Comparison of ENCODE assay signal across 31 cellular contexts in the genomic region with DNA sequence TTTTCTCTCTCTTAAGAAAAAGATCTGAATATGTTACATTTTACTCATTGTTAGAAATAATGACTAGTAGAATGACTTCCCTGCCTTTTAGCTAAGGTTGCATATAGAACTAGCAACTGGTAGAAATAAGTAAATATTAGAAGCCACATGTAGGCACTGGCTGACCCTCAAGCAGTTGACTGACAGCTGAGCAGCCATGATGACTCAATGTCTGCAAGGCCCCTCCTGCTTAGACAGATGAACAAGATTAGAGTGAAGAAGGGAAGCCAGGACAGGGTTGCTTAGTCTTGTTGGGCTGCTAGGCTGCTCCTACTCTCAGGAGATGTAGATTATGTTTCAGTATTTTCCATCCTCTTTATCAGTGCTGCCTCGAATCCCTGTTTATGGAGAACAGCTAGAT. TPM values are rescaled to one million over a fixed set of nuclear protein-coding genes. Genes with fewer than 3 reads are reported as not detected.
"Had no signal": no experiment of that assay in that cellular context is flagged by ENCODE, and none has a peak within 500 bp of the region (broad histone marks: within the 10 kb centered on the region; RNA-seq: fewer than 3 reads in every experiment).

No MANE protein-coding gene starts in this region.

- H3K9me3 ChIP-seq: adrenal gland, lower lobe of right lung, testis, uterus had no signal

- ATAC-seq: activated T-cell treated with anti-CD3 and anti-CD28 coated beads, Interleukin-2, amount 50 U/mL, for 4 hours; lower lobe of right lung; naive thymus-derived CD8-positive, alpha-beta T cell; sciatic nerve had no signal

- H3K27me3 ChIP-seq: adrenal gland, cardiac muscle cell, neural progenitor cell, testis, uterus had no signal

- H3K36me3 ChIP-seq: adrenal gland, cardiac muscle cell, lower lobe of right lung, neural progenitor cell, uterus had no signal

- H3K4me1 ChIP-seq: adrenal gland, lower lobe of right lung, neural progenitor cell, testis, uterus had no signal

- H3K4me3 ChIP-seq: adrenal gland, cardiac muscle cell, lower lobe of right lung, neural progenitor cell, smooth muscle cell, testis, uterus had no signal

- H3K27ac ChIP-seq: adrenal gland, cardiac muscle cell, lower lobe of right lung, neural progenitor cell, testis, uterus had no signal

- DNase-seq: activated CD4-positive, alpha-beta T cell treated with anti-CD3 and anti-CD28 coated beads for 4 hours; activated CD4-positive, alpha-beta T cell treated with anti-CD3 and anti-CD28 coated beads, Interleukin-2, amount 50 U/mL, for 48 hours; activated CD4-positive, CD25-positive, alpha-beta regulatory T cell; activated CD8-positive, alpha-beta memory T cell treated with anti-CD3 and anti-CD28 coated beads, Interleukin-2, amount 50 U/mL, for 48 hours; activated naive CD4-positive, alpha-beta T cell; activated T-cell treated with anti-CD3 and anti-CD28 coated beads, Interleukin-2, amount 50 U/mL, for 4 hours; adrenal gland; effector CD4-positive, alpha-beta T cell; head of caudate nucleus; hypothalamus; lower lobe of right lung; naive thymus-derived CD8-positive, alpha-beta T cell; posterior cingulate gyrus; stimulated activated CD4-positive, alpha-beta T cell treated with anti-CD3 and anti-CD28 coated beads, Interleukin-15, amount 100 ng/mL, for 24 hours; stimulated activated CD4-positive, alpha-beta T cell treated with anti-CD3 and anti-CD28 coated beads, Interleukin-2, amount 100 ng/mL, for 48 hours; stimulated activated CD8-positive, alpha-beta memory T cell treated with anti-CD3 and anti-CD28 coated beads, Interleukin-4, amount 100 ng/mL, for 48 hours; stimulated activated naive CD4-positive, alpha-beta T cell; T-helper 9 cell; testis; trophoblast cell; uterus had no signal

RNA-seq across cellular contexts. Expression of gene MEP1A, which starts 6.5 kb away (rescaled TPM):
- total RNA-seq: activated CD8-positive, alpha-beta memory T cell treated with anti-CD3 and anti-CD28 coated beads for 36 hours; activated T-cell treated with anti-CD3 and anti-CD28 coated beads, Interleukin-2, amount 50 U/mL, for 4 hours; activated T-helper 2 cell treated with anti-CD3 and anti-CD28 coated beads, Interferon-gamma antibody, Interleukin-2, Interleukin-4, amounts not matched to agents 10 μg/mL and 5 μg/mL and 100 μg/mL, durations not matched to agents 14 hours and 24 hours and 36 hours; adrenal gland; cardiac muscle cell; frontal cortex; naive thymus-derived CD8-positive, alpha-beta T cell; omental fat pad; sciatic nerve; smooth muscle cell; T-helper 1 cell treated with Interleukin-12 subunit alpha and Interleukin-12 subunit beta and Interleukin-4 antibody, amounts not matched to agents 30 ng/mL and 1 ng/mL, for 36 hours had no signal
- polyA plus RNA-seq: cardiac muscle cell; naive thymus-derived CD8-positive, alpha-beta T cell; smooth muscle cell had no signal

RNA-seq across cellular contexts. Expression of gene ANKRD66, which starts 52.9 kb away (rescaled TPM):
- total RNA-seq: activated CD8-positive, alpha-beta memory T cell treated with anti-CD3 and anti-CD28 coated beads for 36 hours; activated T-cell treated with anti-CD3 and anti-CD28 coated beads, Interleukin-2, amount 50 U/mL, for 4 hours; activated T-helper 2 cell treated with anti-CD3 and anti-CD28 coated beads, Interferon-gamma antibody, Interleukin-2, Interleukin-4, amounts not matched to agents 10 μg/mL and 5 μg/mL and 100 μg/mL, durations not matched to agents 14 hours and 24 hours and 36 hours; adrenal gland; cardiac muscle cell; frontal cortex; naive thymus-derived CD8-positive, alpha-beta T cell; omental fat pad; sciatic nerve; smooth muscle cell; T-helper 1 cell treated with Interleukin-12 subunit alpha and Interleukin-12 subunit beta and Interleukin-4 antibody, amounts not matched to agents 30 ng/mL and 1 ng/mL, for 36 hours; testis had no signal
- polyA plus RNA-seq: adrenal gland; cardiac muscle cell; esophagus; naive thymus-derived CD8-positive, alpha-beta T cell; smooth muscle cell had no signal
